In genomic region chr2:212193066-212193465, GRCh38 we compare ENCODE assay signal across 20 cellular contexts.
"Had no signal": no experiment of that assay in that cellular context is flagged by ENCODE, and none has a peak within 500 bp of the region (broad histone marks: within the 10 kb centered on the region; RNA-seq: fewer than 3 reads in every experiment).

No MANE protein-coding gene starts in this region.

- H3K27ac ChIP-seq: colonic mucosa, esophagus squamous epithelium, gastrocnemius medialis, left ventricle myocardium inferior, uterus had no signal

- H3K9me3 Mint-ChIP-seq: activated naive CD8-positive, alpha-beta T cell treated with anti-CD3 and anti-CD28 coated beads for 36 hours; mesothelial cell of epicardium; stimulated activated naive B cell treated with anti-CD40 and anti-IgM and Interleukin-4, amounts not matched to agents 10 μg/mL and 1 μg/mL and 100 μg/mL, for 72 hours had no signal

- H3K4me3 Mint-ChIP-seq: activated CD4-positive, alpha-beta memory T cell treated with anti-CD3 and anti-CD28 coated beads for 36 hours; activated naive CD8-positive, alpha-beta T cell treated with anti-CD3 and anti-CD28 coated beads for 36 hours; mesothelial cell of epicardium; natural killer cell; stimulated activated naive B cell treated with anti-CD40 and anti-IgM and Interleukin-4, amounts not matched to agents 10 μg/mL and 1 μg/mL and 100 μg/mL, for 72 hours had no signal

- ATAC-seq: gastrocnemius medialis; natural killer cell; stimulated activated naive B cell treated with anti-CD40 and anti-IgM and Interleukin-4, amounts not matched to agents 10 μg/mL and 1 μg/mL and 100 μg/mL, for 72 hours had no signal

- H3K27ac Mint-ChIP-seq: activated CD4-positive, alpha-beta memory T cell treated with anti-CD3 and anti-CD28 coated beads for 36 hours; activated naive CD8-positive, alpha-beta T cell treated with anti-CD3 and anti-CD28 coated beads for 36 hours; mesothelial cell of epicardium; natural killer cell; stimulated activated naive B cell treated with anti-CD40 and anti-IgM and Interleukin-4, amounts not matched to agents 10 μg/mL and 1 μg/mL and 100 μg/mL, for 72 hours had no signal

- H3K27me3 Mint-ChIP-seq: activated CD4-positive, alpha-beta memory T cell treated with anti-CD3 and anti-CD28 coated beads for 36 hours; activated naive CD8-positive, alpha-beta T cell treated with anti-CD3 and anti-CD28 coated beads for 36 hours; stimulated activated naive B cell treated with anti-CD40 and anti-IgM and Interleukin-4, amounts not matched to agents 10 μg/mL and 1 μg/mL and 100 μg/mL, for 72 hours had no signal

- H3K4me1 Mint-ChIP-seq: activated naive CD8-positive, alpha-beta T cell treated with anti-CD3 and anti-CD28 coated beads for 36 hours; mesothelial cell of epicardium; natural killer cell; stimulated activated naive B cell treated with anti-CD40 and anti-IgM and Interleukin-4, amounts not matched to agents 10 μg/mL and 1 μg/mL and 100 μg/mL, for 72 hours had no signal

- DNase-seq: activated CD4-positive, alpha-beta memory T cell treated with anti-CD3 and anti-CD28 coated beads for 36 hours; activated CD4-positive, alpha-beta T cell treated with anti-CD3 and anti-CD28 coated beads for 48 hours; activated naive CD4-positive, alpha-beta T cell treated with Interleukin-2 at 50 U/mL for 16 hours; activated naive CD8-positive, alpha-beta T cell treated with anti-CD3 and anti-CD28 coated beads for 36 hours; activated T-cell treated with anti-CD3 and anti-CD28 coated beads, Interleukin-2, amount 50 U/mL, for 48 hours; central memory CD4-positive, alpha-beta T cell; colonic mucosa; esophagus squamous epithelium; gastrocnemius medialis; hypothalamus; left ventricle myocardium inferior; mammary epithelial cell; natural killer cell; stimulated activated CD4-positive, alpha-beta T cell treated with anti-CD3 and anti-CD28 coated beads, Interleukin-2, amount 100 ng/mL, for 48 hours; stimulated activated CD8-positive, alpha-beta memory T cell treated with anti-CD3 and anti-CD28 coated beads, Interleukin-4, amount 100 ng/mL, for 48 hours; stimulated activated naive B cell treated with anti-CD40 and anti-IgM and Interleukin-4, amounts not matched to agents 10 μg/mL and 1 μg/mL and 100 μg/mL, for 72 hours; trophoblast cell; uterus had no signal

- H3K36me3 Mint-ChIP-seq: activated CD4-positive, alpha-beta memory T cell treated with anti-CD3 and anti-CD28 coated beads for 36 hours; activated naive CD8-positive, alpha-beta T cell treated with anti-CD3 and anti-CD28 coated beads for 36 hours; mesothelial cell of epicardium; natural killer cell; stimulated activated naive B cell treated with anti-CD40 and anti-IgM and Interleukin-4, amounts not matched to agents 10 μg/mL and 1 μg/mL and 100 μg/mL, for 72 hours had no signal

- H3K27me3 ChIP-seq: colonic mucosa, dorsolateral prefrontal cortex, esophagus squamous epithelium, gastrocnemius medialis, uterus had no signal

- H3K9me3 ChIP-seq: colonic mucosa, esophagus squamous epithelium, gastrocnemius medialis, left ventricle myocardium inferior, uterus had no signal
